In the genomic region with DNA sequence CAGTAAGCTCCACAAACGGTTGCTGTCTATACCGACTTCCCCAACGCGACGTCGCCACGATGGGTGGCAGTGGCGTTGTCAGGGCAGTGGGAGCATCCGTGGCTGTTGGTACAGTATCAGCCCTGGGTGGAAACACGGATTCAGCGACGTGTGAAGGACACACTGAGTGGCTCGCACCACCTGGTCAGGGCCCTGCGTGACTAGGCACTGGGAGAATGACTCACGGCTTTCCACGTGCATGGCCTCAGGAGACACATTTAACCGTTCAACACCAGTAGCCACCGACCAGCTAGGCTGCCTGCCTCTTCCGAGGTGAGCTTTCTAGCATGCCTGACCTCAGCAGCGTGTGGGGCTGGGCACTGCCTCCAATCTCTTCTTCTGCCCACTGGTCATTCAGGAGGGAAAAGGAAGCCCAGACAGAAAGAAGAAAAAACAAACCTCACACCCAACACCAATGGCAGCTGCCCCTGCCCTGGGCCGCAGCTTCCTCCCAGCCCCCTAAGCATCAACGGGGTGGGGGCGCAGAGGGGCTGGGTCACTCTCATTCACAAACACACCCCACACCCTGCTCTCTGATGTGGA, we compare ENCODE assay signal across 8 cellular contexts. TPM values are rescaled to one million over a fixed set of nuclear protein-coding genes. Genes with fewer than 3 reads are reported as not detected.
A peak's percentile ranks its signal among the peaks of the same experiment; 100 is the strongest.
DNase-seq lines count a peak whose midpoint lies in the region; ATAC-seq and TF ChIP-seq lines count a peak whose summit lies in the region.

No MANE protein-coding gene starts in this region.

- H3K4me1 Mint-ChIP-seq in T-helper 1 cell treated with Interleukin-12 subunit alpha and Interleukin-12 subunit beta and Interleukin-4 antibody, amounts not matched to agents 30 μg/mL and 1 μg/mL, for 36 hours (ENCODE audit: low read depth) = peaks cover 71% of the 10 kb centered on the region
- H3K4me1 Mint-ChIP-seq in activated CD4-positive, alpha-beta T cell treated with anti-CD3 and anti-CD28 coated beads, Interleukin-2, amount 10 ng/mL, durations not matched to agents 24 days and 14 days = peaks cover 72% of the 10 kb centered on the region
- H3K4me1 Mint-ChIP-seq in natural killer cell treated with Interleukin-12 subunit alpha and Interleukin-12 subunit beta and Interleukin-15 and Interleukin-18, amount 100 ng/mL, for 72 hours (ENCODE audit: low read depth in 2 of 2) = peaks cover 69% of the 10 kb centered on the region in 2 donors

- TF ChIP-seq POLR2A in erythroblast (IDR thresholded peaks at IDR 0.05; ENCODE audit: low read length) (peak; percentile 41), uterus (IDR thresholded peaks at IDR 0.05) (peak; percentile 23 to 33)

- intact Hi-C loops in activated CD4-positive, alpha-beta T cell treated with anti-CD3 and anti-CD28 coated beads, Interleukin-2, amount 10 ng/mL, durations not matched to agents 24 days and 14 days (cut with micrococcal nuclease) = loop anchor here (1.0 kb wide), 1 partner anchor 142 kb away; no protein-coding TSS in a partner anchor
- intact Hi-C loops in uterus (cut with DNase I; ENCODE audit: low total_unique reads) = loop anchor here (10.0 kb wide), 1 partner anchor 136 kb away; no protein-coding TSS in a partner anchor

- H3K9me3 ChIP-seq in uterus (no peaks in the 10 kb centered on the region), HAP-1 (no peaks in the 10 kb centered on the region)

- no peaks in the 10 kb centered on the region for H3K27me3 Mint-ChIP-seq in T-helper 1 cell treated with Interleukin-12 subunit alpha and Interleukin-12 subunit beta and Interleukin-4 antibody, amounts not matched to agents 30 μg/mL and 1 μg/mL, for 36 hours (ENCODE audit: low read depth)
- H3K27me3 Mint-ChIP-seq in activated CD4-positive, alpha-beta T cell treated with anti-CD3 and anti-CD28 coated beads, Interleukin-2, amount 10 ng/mL, durations not matched to agents 24 days and 14 days = no peaks in the 10 kb centered on the region
- no peaks in the 10 kb centered on the region for H3K27me3 Mint-ChIP-seq in natural killer cell treated with Interleukin-12 subunit alpha and Interleukin-12 subunit beta and Interleukin-15 and Interleukin-18, amount 100 ng/mL, for 72 hours

- H3K36me3 ChIP-seq in uterus (no peaks in the 10 kb centered on the region), HAP-1 (replicated peaks) (peaks cover 68% of the 10 kb centered on the region)

- H3K27ac ChIP-seq in uterus = peak overlapping the region; percentile 95 to 100

- H3K36me3 Mint-ChIP-seq in T-helper 1 cell treated with Interleukin-12 subunit alpha and Interleukin-12 subunit beta and Interleukin-4 antibody, amounts not matched to agents 30 μg/mL and 1 μg/mL, for 36 hours (ENCODE audit: low read depth) = peaks cover 75% of the 10 kb centered on the region
- peaks cover 77% of the 10 kb centered on the region for H3K36me3 Mint-ChIP-seq in activated CD4-positive, alpha-beta T cell treated with anti-CD3 and anti-CD28 coated beads, Interleukin-2, amount 10 ng/mL, durations not matched to agents 24 days and 14 days (ENCODE audit: low read depth)
- H3K36me3 Mint-ChIP-seq in natural killer cell treated with Interleukin-12 subunit alpha and Interleukin-12 subunit beta and Interleukin-15 and Interleukin-18, amount 100 ng/mL, for 72 hours = peaks cover 12% of the 10 kb centered on the region

- H3K4me3 ChIP-seq in uterus = no peak overlapping the region
- no peak overlapping the region for H3K4me3 ChIP-seq in HAP-1

- H3K27me3 ChIP-seq in uterus = no peaks in the 10 kb centered on the region
- no peaks in the 10 kb centered on the region for H3K27me3 ChIP-seq in HAP-1 (ENCODE audit: low read depth)

- DNase-seq in T-helper 1 cell (no peak), erythroblast (lab: John Stamatoyannopoulos, UW) (peak; percentile 50 to 68), uterus (peak; percentile 79 to 88), HAP-1 (ENCODE audit: low spot score in 2 of 2) (no peak), NCI-H1436 treated with DMSO at 0.1 percent for 48 hours (lab: John Stamatoyannopoulos, UW) (no peak)
- DNase-seq in activated CD4-positive, alpha-beta T cell treated with anti-CD3 and anti-CD28 coated beads, Interleukin-2, amount 10 ng/mL, durations not matched to agents 24 days and 14 days = peak; percentile 69
- DNase-seq in natural killer cell treated with Interleukin-12 subunit alpha and Interleukin-12 subunit beta and Interleukin-15 and Interleukin-18, amount 100 ng/mL, for 72 hours (ENCODE audit: low spot score) = peak; percentile 81

- no peak for TF ChIP-seq CTCF in uterus (IDR thresholded peaks at IDR 0.05)

- H3K4me1 ChIP-seq in uterus (peaks cover 64 to 75% of the 10 kb centered on the region in 2 donors), HAP-1 (peaks cover 5% of the 10 kb centered on the region)

- H3K4me3 Mint-ChIP-seq in T-helper 1 cell treated with Interleukin-12 subunit alpha and Interleukin-12 subunit beta and Interleukin-4 antibody, amounts not matched to agents 30 μg/mL and 1 μg/mL, for 36 hours = peak overlapping the region; percentile 90
- H3K4me3 Mint-ChIP-seq in activated CD4-positive, alpha-beta T cell treated with anti-CD3 and anti-CD28 coated beads, Interleukin-2, amount 10 ng/mL, durations not matched to agents 24 days and 14 days = peak overlapping the region; percentile 88
- peak overlapping the region; percentile 96 for H3K4me3 Mint-ChIP-seq in natural killer cell treated with Interleukin-12 subunit alpha and Interleukin-12 subunit beta and Interleukin-15 and Interleukin-18, amount 100 ng/mL, for 72 hours

- peak; percentile 49 to 58 for ATAC-seq in natural killer cell treated with Interleukin-12 subunit alpha and Interleukin-12 subunit beta and Interleukin-15 and Interleukin-18, amount 100 ng/mL, for 72 hours

- peak overlapping the region; percentile 100 for H3K27ac Mint-ChIP-seq in T-helper 1 cell treated with Interleukin-12 subunit alpha and Interleukin-12 subunit beta and Interleukin-4 antibody, amounts not matched to agents 30 μg/mL and 1 μg/mL, for 36 hours
- peak overlapping the region; percentile 99 for H3K27ac Mint-ChIP-seq in activated CD4-positive, alpha-beta T cell treated with anti-CD3 and anti-CD28 coated beads, Interleukin-2, amount 10 ng/mL, durations not matched to agents 24 days and 14 days
- H3K27ac Mint-ChIP-seq in natural killer cell treated with Interleukin-12 subunit alpha and Interleukin-12 subunit beta and Interleukin-15 and Interleukin-18, amount 100 ng/mL, for 72 hours = peak overlapping the region; percentile 99 to 100

- in situ Hi-C loops in HAP-1 (cut with MboI; ENCODE audit: low sequenced_read_pairs) = no loop called here

- no peaks in the 10 kb centered on the region for H3K9me3 Mint-ChIP-seq in T-helper 1 cell treated with Interleukin-12 subunit alpha and Interleukin-12 subunit beta and Interleukin-4 antibody, amounts not matched to agents 30 μg/mL and 1 μg/mL, for 36 hours
- H3K9me3 Mint-ChIP-seq in activated CD4-positive, alpha-beta T cell treated with anti-CD3 and anti-CD28 coated beads, Interleukin-2, amount 10 ng/mL, durations not matched to agents 24 days and 14 days = no peaks in the 10 kb centered on the region
- no peaks in the 10 kb centered on the region for H3K9me3 Mint-ChIP-seq in natural killer cell treated with Interleukin-12 subunit alpha and Interleukin-12 subunit beta and Interleukin-15 and Interleukin-18, amount 100 ng/mL, for 72 hours

RNA-seq across cellular contexts. Expression of a gene that starts 59.0 kb away (rescaled TPM):
- total RNA-seq in activated CD4-positive, alpha-beta T cell treated with anti-CD3 and anti-CD28 coated beads, Interleukin-2, amount 10 ng/mL, durations not matched to agents 24 days and 14 days = 625 and 633 TPM in 2 replicates
- 100 to 1,000 TPM; 623 to 642 TPM for total RNA-seq in natural killer cell treated with Interleukin-12 subunit alpha and Interleukin-12 subunit beta and Interleukin-15 and Interleukin-18, amount 100 ng/mL, for 72 hours
- total RNA-seq in uterus = 1,000 to 10,000 TPM in 1 of 4 donors, 100 to 1,000 TPM in 3; 215 to 1,171 (median 400) TPM

Comparison
In these comparisons a context has a peak if more than half of its experiments do, and no peak if none do; other contexts are left out.
1. DNase-seq: peak in activated CD4-positive, alpha-beta T cell treated with anti-CD3 and anti-CD28 coated beads, Interleukin-2, amount 10 ng/mL, durations not matched to agents 24 days and 14 days (single experiment), erythroblast (2 of 2), natural killer cell treated with Interleukin-12 subunit alpha and Interleukin-12 subunit beta and Interleukin-15 and Interleukin-18, amount 100 ng/mL, for 72 hours (single experiment) and uterus (2 of 2); none in T-helper 1 cell (0 of 5), HAP-1 (0 of 2) and NCI-H1436 treated with DMSO at 0.1 percent for 48 hours (single experiment).
2. Peak in every context shown above with its lines, with median percentiles within 50 percentile points of each other: H3K27ac Mint-ChIP-seq and H3K4me3 Mint-ChIP-seq.